ENCODE assay signal across 13 cellular contexts in the genomic region with DNA sequence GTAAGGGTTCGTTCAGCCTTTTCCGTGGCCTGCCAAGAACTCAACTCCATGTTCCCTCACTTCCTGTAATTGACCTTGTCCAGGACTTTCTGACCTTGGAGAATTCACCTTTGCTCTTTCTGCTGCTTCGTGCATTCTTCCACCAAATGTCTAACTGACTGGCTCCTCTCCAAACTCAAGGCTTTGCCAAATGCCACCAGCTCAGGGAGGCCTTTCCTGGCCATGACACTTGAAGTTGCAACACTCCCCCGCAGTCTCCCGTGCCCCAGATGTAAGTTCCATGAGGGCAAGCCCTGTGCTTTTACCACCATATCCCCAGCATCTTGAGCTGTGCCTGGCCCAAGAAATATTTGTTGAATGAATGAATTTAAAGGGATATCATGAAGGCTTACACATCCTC.
"Had no signal": no experiment of that assay in that cellular context is flagged by ENCODE, and none has a peak within 500 bp of the region (broad histone marks: within the 10 kb centered on the region; RNA-seq: fewer than 3 reads in every experiment).

No MANE protein-coding gene starts in this region.

- H3K4me3 ChIP-seq: hepatocyte, lung, thoracic aorta had no signal

- ATAC-seq: activated T-helper 17 cell treated with anti-CD3 and anti-CD28 coated beads, Interleukin-2, amount 50 U/mL, for 72 hours; effector memory CD8-positive, alpha-beta T cell; naive thymus-derived CD8-positive, alpha-beta T cell; sciatic nerve; stimulated activated naive CD8-positive, alpha-beta T cell treated with anti-CD3 and anti-CD28 coated beads, Interleukin-15, Interleukin-2, amounts not matched to agents 100 U/mL and 50 U/mL, for 24 hours had no signal

- H3K27me3 ChIP-seq: hepatocyte had no signal

- H3K36me3 ChIP-seq: thoracic aorta had no signal

- H3K27ac ChIP-seq: thoracic aorta had no signal

- DNase-seq: activated CD4-positive, alpha-beta T cell treated with anti-CD3 and anti-CD28 coated beads, Interleukin-2, amount 10 ng/mL, durations not matched to agents 24 days and 14 days; activated CD8-positive, alpha-beta memory T cell treated with anti-CD3 and anti-CD28 coated beads for 24 hours; activated T-cell treated with anti-CD3 and anti-CD28 coated beads for 4 hours; amniotic stem cell; effector memory CD8-positive, alpha-beta T cell; naive thymus-derived CD8-positive, alpha-beta T cell; SK-N-SH; stimulated activated naive CD8-positive, alpha-beta T cell treated with anti-CD3 and anti-CD28 coated beads, Interleukin-15, Interleukin-2, amounts not matched to agents 100 U/mL and 50 U/mL, for 24 hours had no signal

- H3K4me2 ChIP-seq: hepatocyte, SK-N-SH had no signal

- H2AFZ ChIP-seq: hepatocyte had no signal

- H3K9ac ChIP-seq: SK-N-SH had no signal

- H3K9me3 ChIP-seq: SK-N-SH, thoracic aorta had no signal
